ENCODE assay signal across 8 cellular contexts in genomic region chr3:30042274-30042859, GRCh38.
A peak's percentile ranks its signal among the peaks of the same experiment; 100 is the strongest.
DNase-seq lines count a peak whose midpoint lies in the region; ATAC-seq and FAIRE-seq lines count a peak whose summit lies in the region.

No MANE protein-coding gene starts in this region.

- no peak overlapping the region for H2BK15ac ChIP-seq in mesendoderm (replicated peaks; ENCODE audit: low read depth)

- no peak overlapping the region for H3K23ac ChIP-seq in mesendoderm (ENCODE audit: low read length)

- H3K9ac ChIP-seq in mesendoderm (ENCODE audit: low read length), result no peak overlapping the region

- H3K79me1 ChIP-seq in mesendoderm (ENCODE audit: low read length), result no peaks in the 10 kb centered on the region

- no peaks in the 10 kb centered on the region for H3K27me3 ChIP-seq in mesendoderm (ENCODE audit: insufficient read depth, low read length, poor library complexity)

- no peak overlapping the region for H2BK120ac ChIP-seq in mesendoderm (ENCODE audit: low read depth, low read length)

- H4K8ac ChIP-seq in mesendoderm (ENCODE audit: low read depth, low read length), result no peak overlapping the region

- ATAC-seq in HG02623 (IDR thresholded peaks at IDR 0.05; ENCODE audit: unreplicated experiment), result peak; percentile 60

- no CpG with 5 or more reads among the region's 4 CpGs for WGBS in mesendoderm (ENCODE audit: extremely low coverage, insufficient coverage, low lambda C conversion rate)

- DNase-seq in Daoy (ENCODE audit: low read depth) (peak; percentile 59), NCI-H446 treated with DMSO at 0.1 percent for 48 hours (lab: John Stamatoyannopoulos, UW) (peak; percentile 81), mesendoderm (peak; percentile 76), GM19239 (ENCODE audit: insufficient read length, low spot score) (no peak)
- peak; percentile 46 to 52 for DNase-seq in activated CD4-positive, alpha-beta T cell treated with anti-CD3 and anti-CD28 coated beads, Interleukin-2, amount 50 U/mL, for 4 hours
- DNase-seq in effector CD8-positive, alpha-beta T cell (lab: John Stamatoyannopoulos, UW), result peak; percentile 44
- peak; percentile 13 to 31 for DNase-seq in stimulated activated CD8-positive, alpha-beta memory T cell treated with anti-CD3 and anti-CD28 coated beads, Interleukin-7, amount 100 ng/mL, for 4 hours (ENCODE audit: low read depth in 2 of 2)

- no peak overlapping the region for H3K56ac ChIP-seq in mesendoderm (ENCODE audit: low read length)

- H3K27ac ChIP-seq in mesendoderm (ENCODE audit: low read depth, low read length), result no peak overlapping the region

- H3K18ac ChIP-seq in mesendoderm (ENCODE audit: low read length), result no peak overlapping the region

- H3K4ac ChIP-seq in mesendoderm (ENCODE audit: low read depth, low read length), result no peak overlapping the region

- H3K79me2 ChIP-seq in mesendoderm (ENCODE audit: control insufficient read depth, insufficient read depth, low read length), result no peaks in the 10 kb centered on the region

- H3K4me1 ChIP-seq in mesendoderm (ENCODE audit: control insufficient read depth, low read depth, low read length), result peaks cover 2% of the 10 kb centered on the region

- no peak overlapping the region for H3K4me3 ChIP-seq in mesendoderm (ENCODE audit: low read length)

- no peak for FAIRE-seq in GM19239 (lab: Jason Lieb, UNC)

- no peak overlapping the region for H2BK5ac ChIP-seq in mesendoderm (ENCODE audit: low read length)

- H3K36me3 ChIP-seq in mesendoderm (ENCODE audit: control insufficient read depth, insufficient read depth, low read length), result no peaks in the 10 kb centered on the region

- H2AK5ac ChIP-seq in mesendoderm (ENCODE audit: low read length), result no peak overlapping the region

- no peak overlapping the region for H4K5ac ChIP-seq in mesendoderm (ENCODE audit: low read length)

- no peak overlapping the region for H3K4me2 ChIP-seq in mesendoderm (ENCODE audit: low read length)
